ENCODE assay signal across 22 cellular contexts in the genomic region with DNA sequence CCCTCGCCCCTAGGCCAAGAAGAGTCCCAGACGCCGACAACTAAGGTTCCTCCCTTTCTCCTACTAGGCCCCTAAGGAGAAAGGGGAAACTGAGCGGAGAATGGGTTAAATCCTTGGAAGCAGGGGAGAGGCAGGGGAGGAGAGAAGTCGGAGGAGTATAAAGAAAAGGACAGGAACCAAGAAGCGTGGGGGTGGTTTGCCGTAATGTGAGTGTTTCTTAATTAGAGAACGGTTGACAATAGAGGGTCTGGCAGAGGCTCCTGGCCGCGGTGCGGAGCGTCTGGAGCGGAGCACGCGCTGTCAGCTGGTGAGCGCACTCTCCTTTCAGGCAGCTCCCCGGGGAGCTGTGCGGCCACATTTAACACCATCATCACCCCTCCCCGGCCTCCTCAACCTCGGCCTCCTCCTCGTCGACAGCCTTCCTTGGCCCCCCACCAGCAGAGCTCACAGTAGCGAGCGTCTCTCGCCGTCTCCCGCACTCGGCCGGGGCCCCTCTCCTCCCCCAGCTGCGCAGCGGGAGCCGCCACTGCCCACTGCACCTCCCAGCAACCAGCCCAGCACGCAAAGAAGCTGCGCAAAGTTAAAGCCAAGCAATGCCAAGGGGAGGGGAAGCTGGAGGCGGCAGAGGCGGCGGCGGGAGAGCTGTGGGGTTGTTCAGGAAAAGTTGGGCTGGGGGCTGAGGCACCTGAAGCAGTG. TPM values are rescaled to one million over a fixed set of nuclear protein-coding genes. Genes with fewer than 3 reads are reported as not detected.
DNase-seq lines count a peak whose midpoint lies in the region; ATAC-seq and TF ChIP-seq lines count a peak whose summit lies in the region.
"Had no signal": no experiment of that assay in that cellular context is flagged by ENCODE, and none has a peak within 500 bp of the region (broad histone marks: within the 10 kb centered on the region; RNA-seq: fewer than 3 reads in every experiment).

No MANE protein-coding gene starts in this region.

- DNase-seq in islet precursor cell (peak; percentile 67), gastrocnemius medialis (no peak), pons (ENCODE audit: low spot score) (no peak)
- DNase-seq: activated CD4-positive, alpha-beta T cell treated with anti-CD3 and anti-CD28 coated beads for 1 hour; activated gamma-delta T cell treated with Interleukin-2 at 50 U/mL for 16 hours; brain microvascular endothelial cell; DMS 273 treated with DMSO at 0.1 percent for 48 hours; effector CD4-positive, alpha-beta T cell; MM.1S; NCI-H2029 treated with DMSO at 0.1 percent for 48 hours; sigmoid colon; stimulated activated CD4-positive, alpha-beta T cell treated with anti-CD3 and anti-CD28 coated beads, Interleukin-4, amount 100 ng/mL, for 24 hours had no signal

- H3K9me3 Mint-ChIP-seq in brain = peaks cover 0 to 11% (median 6%) of the 10 kb centered on the region in 5 experiments

- TF ChIP-seq CTCF in brain (conservative IDR thresholded peaks at IDR 0.05) (no peak), gastrocnemius medialis (IDR thresholded peaks at IDR 0.05 in 4 of 5, conservative IDR thresholded peaks at IDR 0.05 in 1 of 5) (no peak)

- no peak overlapping the region for H3K9ac ChIP-seq in HUES48 (ENCODE audit: low read depth, low read length)
- H3K9ac ChIP-seq: BLaER1 had no signal

- H3K4me1 Mint-ChIP-seq in brain = peaks cover 22% of the 10 kb centered on the region

- no peaks in the 10 kb centered on the region for H3K36me3 Mint-ChIP-seq in brain

- no peak overlapping the region for H3K27ac ChIP-seq in HUES48 (ENCODE audit: low read depth, low read length)
- no peak overlapping the region for H3K27ac ChIP-seq in gastrocnemius medialis
- H3K27ac ChIP-seq: BLaER1, brain microvascular endothelial cell, RWPE1, sigmoid colon, upper lobe of left lung had no signal

- H3K27me3 ChIP-seq in HUES48 (ENCODE audit: control insufficient read depth, insufficient read depth, low read length) (peaks cover 85% of the 10 kb centered on the region), gastrocnemius medialis (peaks cover 56 to 67% (median 61%) of the 10 kb centered on the region in 3 donors)
- H3K27me3 ChIP-seq: BLaER1 had no signal

- H3K9me3 ChIP-seq in HUES48 (ENCODE audit: control insufficient read depth, insufficient read depth, low read length) (no peaks in the 10 kb centered on the region), gastrocnemius medialis (no peaks in the 10 kb centered on the region)
- H3K9me3 ChIP-seq: sigmoid colon, upper lobe of left lung had no signal

- intact Hi-C loops in gastrocnemius medialis (cut with DNase I; ENCODE audit: low total_unique reads) = no loop called here

- H3K27me3 Mint-ChIP-seq in brain = peaks cover 91% of the 10 kb centered on the region

- H3K4me3 ChIP-seq in HUES48 (ENCODE audit: low read depth, low read length) = peak overlapping the region; percentile 58
- H3K4me3 ChIP-seq in gastrocnemius medialis = peak overlapping the region in 3 of 4 donors; percentile 9 to 22 (median 21)
- H3K4me3 ChIP-seq: BLaER1, sigmoid colon, upper lobe of left lung had no signal

- H3K36me3 ChIP-seq in HUES48 (ENCODE audit: control insufficient read depth, insufficient read depth, low read length) (no peaks in the 10 kb centered on the region), gastrocnemius medialis (no peaks in the 10 kb centered on the region)
- H3K36me3 ChIP-seq: BLaER1, brain microvascular endothelial cell, sigmoid colon, upper lobe of left lung had no signal

- ATAC-seq in gastrocnemius medialis = no peak
- no peak for ATAC-seq in HG03571 (IDR thresholded peaks at IDR 0.05; ENCODE audit: unreplicated experiment)
- ATAC-seq in HG03439 (IDR thresholded peaks at IDR 0.05; ENCODE audit: unreplicated experiment) = no peak

- no peak for TF ChIP-seq POLR2A in gastrocnemius medialis (IDR thresholded peaks at IDR 0.05)

- peak overlapping the region; percentile 77 to 82 (median 79) for H3K4me3 Mint-ChIP-seq in brain

- H3K4me1 ChIP-seq in HUES48 (ENCODE audit: control insufficient read depth, insufficient read depth, low read length) (peaks cover 50% of the 10 kb centered on the region), gastrocnemius medialis (peaks cover 6 to 10% of the 10 kb centered on the region in 2 donors)
- H3K4me1 ChIP-seq: BLaER1 had no signal

- H3K27ac Mint-ChIP-seq in brain = peak overlapping the region in 1 of 5 experiments; percentile 11

- in situ Hi-C loops in gastrocnemius medialis (cut with MboI; ENCODE audit: low sequenced_read_pairs in 4 of 4) = no loop called here

RNA-seq across cellular contexts. Expression of a gene that starts 6.0 kb away (rescaled TPM):
- polyA plus RNA-seq in brain (ENCODE audit: insufficient read depth, low read depth, low replicate concordance) = not detected
- total RNA-seq in gastrocnemius medialis = under 1 TPM in 1 of 4 donors, not detected in 3; 0.19 TPM
- total RNA-seq: kidney epithelial cell; myocyte; T-helper 2 cell treated with Interferon-gamma antibody and Interleukin-4, amounts not matched to agents 100 ng/mL and 5 ng/mL, for 36 hours; upper lobe of left lung had no signal
